In genomic region chr15:65644282-65644681, GRCh38 we compare ENCODE assay signal across 21 cellular contexts. TPM values are rescaled to one million over a fixed set of nuclear protein-coding genes. Genes with fewer than 3 reads are reported as not detected.
DNase-seq lines count a peak whose midpoint lies in the region; ATAC-seq, FAIRE-seq and TF ChIP-seq lines count a peak whose summit lies in the region.
"Had no signal": no experiment of that assay in that cellular context is flagged by ENCODE, and none has a peak within 500 bp of the region (broad histone marks: within the 10 kb centered on the region; RNA-seq: fewer than 3 reads in every experiment).

No MANE protein-coding gene starts in this region.

- no peak for TF ChIP-seq RAD21 in GM12878 (IDR thresholded peaks at IDR 0.05; ENCODE audit: insufficient read depth, low read depth, low read length)

- H3K4me3 ChIP-seq in GM12878 = no peak overlapping the region
- H3K4me3 ChIP-seq: A549 had no signal

- BruUV-seq in GM12878 (replicated peaks; lab: Mats Ljungman, UMichigan) = no TSS peak

- peaks cover 5% of the 10 kb centered on the region for H3K36me3 Mint-ChIP-seq in activated T-cell treated with anti-CD3 and anti-CD28 coated beads, Interleukin-2, amount 50 U/mL, for 24 hours (ENCODE audit: low read depth)
- H3K36me3 Mint-ChIP-seq in nephron progenitor cell (ENCODE audit: low read depth) = no peaks in the 10 kb centered on the region

- POLR2A ChIA-PET in GM12878 (lab: Charles Lee) = interaction anchor here (0.8 kb wide), 1 partner anchor 65 kb away, joined by 3 read pairs; no protein-coding TSS in a partner anchor

- no peaks in the 10 kb centered on the region for H3K9me3 ChIP-seq in GM12878 (replicated peaks; ENCODE audit: control insufficient read depth, insufficient read depth, low read length)
- H3K9me3 ChIP-seq: A549, Caco-2 had no signal

- no peak for DNase-seq in activated T-cell treated with anti-CD3 and anti-CD28 coated beads, Interleukin-2, amount 50 U/mL, for 24 hours
- DNase-seq in activated T-cell treated with anti-CD3 and anti-CD28 coated beads, Interleukin-2, amount 50 U/mL, for 1 hour = no peak
- DNase-seq in GM12878 (ENCODE audit: low read depth, low spot score) (no peak), nephron progenitor cell (no peak), T-helper 2 cell (no peak)
- DNase-seq in stimulated activated naive CD8-positive, alpha-beta T cell treated with anti-CD3 and anti-CD28 coated beads, Interleukin-15, amount 100 ng/mL, for 72 hours = no peak
- DNase-seq: AML-193; Caco-2; CD4-positive, alpha-beta T cell; DMS153; DMS79; GDM1; H9; KBM-7 had no signal

- no peak overlapping the region for H2AFZ ChIP-seq in GM12878 (ENCODE audit: control insufficient read depth, low read depth, low read length)

- no peaks in the 10 kb centered on the region for H3K79me2 ChIP-seq in GM12878 (ENCODE audit: control insufficient read depth, insufficient read depth, low read length)

- H3K4me3 Mint-ChIP-seq in activated T-cell treated with anti-CD3 and anti-CD28 coated beads, Interleukin-2, amount 50 U/mL, for 24 hours = no peak overlapping the region
- H3K4me3 Mint-ChIP-seq in nephron progenitor cell = no peak overlapping the region
- no peak overlapping the region for H3K4me3 Mint-ChIP-seq in stimulated activated naive CD8-positive, alpha-beta T cell treated with anti-CD3 and anti-CD28 coated beads, Interleukin-15, amount 100 ng/mL, for 72 hours
- H3K4me3 Mint-ChIP-seq: CD4-positive, alpha-beta T cell; H9 had no signal

- TF ChIP-seq EP300 in GM12878 (IDR thresholded peaks at IDR 0.05; ENCODE audit: borderline replicate concordance in 1 of 2, control insufficient read depth in 1 of 2, low read depth in 2 of 2, low read length in 2 of 2) = no peak

- CTCF ChIA-PET in GM12878 (lab: Yijun Ruan, JAX) = interaction anchor here (0.9 to 15.8 kb wide), 4 partner anchors 19 to 192 kb away, joined by 3 to 192 read pairs (median 6); no protein-coding TSS in a partner anchor

- no peaks in the 10 kb centered on the region for H3K27me3 ChIP-seq in GM12878 (replicated peaks in 1 of 2; ENCODE audit: control insufficient read depth in 2 of 2, insufficient read depth in 2 of 2, low read length in 1 of 2)

- no peak overlapping the region for H3K9ac ChIP-seq in GM12878 (ENCODE audit: control insufficient read depth, insufficient read depth, low read length)

- H3K27me3 Mint-ChIP-seq in activated T-cell treated with anti-CD3 and anti-CD28 coated beads, Interleukin-2, amount 50 U/mL, for 24 hours = no peaks in the 10 kb centered on the region
- peaks cover 4% of the 10 kb centered on the region for H3K27me3 Mint-ChIP-seq in nephron progenitor cell (ENCODE audit: low read depth, poor library complexity)
- no peaks in the 10 kb centered on the region for H3K27me3 Mint-ChIP-seq in stimulated activated naive CD8-positive, alpha-beta T cell treated with anti-CD3 and anti-CD28 coated beads, Interleukin-15, amount 100 ng/mL, for 72 hours
- H3K27me3 Mint-ChIP-seq: CD4-positive, alpha-beta T cell had no signal

- in situ Hi-C loops in GM12878 (cut with MboI) = no loop called here

- TF ChIP-seq CTCF in GM12878 (IDR thresholded peaks at IDR 0.05 in 2 of 3, conservative IDR thresholded peaks at IDR 0.05 in 1 of 3; ENCODE audit: control insufficient read depth in 2 of 3, extremely low read depth in 1 of 3, insufficient read depth in 1 of 3, low read depth in 3 of 3, low read length in 3 of 3) (no peak), nephron progenitor cell (IDR thresholded peaks at IDR 0.05) (no peak)

- H3K36me3 ChIP-seq in GM12878 (ENCODE audit: control insufficient read depth in 2 of 2, insufficient read depth in 2 of 2, low read length in 1 of 2) = no peaks in the 10 kb centered on the region; a peak in 2 of 4 replicates

- H3K4me1 ChIP-seq in GM12878 (ENCODE audit: control insufficient read depth, insufficient read depth, low read length) = no peaks in the 10 kb centered on the region
- H3K4me1 ChIP-seq: A549, Caco-2 had no signal

- H3K4me1 Mint-ChIP-seq in activated T-cell treated with anti-CD3 and anti-CD28 coated beads, Interleukin-2, amount 50 U/mL, for 24 hours (ENCODE audit: low read depth) = no peaks in the 10 kb centered on the region
- peaks cover 23% of the 10 kb centered on the region for H3K4me1 Mint-ChIP-seq in nephron progenitor cell
- peaks cover 1% of the 10 kb centered on the region for H3K4me1 Mint-ChIP-seq in stimulated activated naive CD8-positive, alpha-beta T cell treated with anti-CD3 and anti-CD28 coated beads, Interleukin-15, amount 100 ng/mL, for 72 hours

- WGBS in GM12878 (ENCODE audit: insufficient coverage, insufficient replicate concordance, low lambda C conversion rate, missing lambda C conversion rate) = 88% methylated on average over 4 of the region's 4 CpGs

- RAD21 ChIA-PET in GM12878 (lab: Charles Lee; ENCODE audit: unreplicated experiment) = no interaction called here

- H3K4me2 ChIP-seq in GM12878 (ENCODE audit: control insufficient read depth, insufficient read depth) = no peak overlapping the region
- H3K4me2 ChIP-seq: A549 had no signal

- no peaks in the 10 kb centered on the region for H4K20me1 ChIP-seq in GM12878 (ENCODE audit: control insufficient read depth, insufficient read depth)

- SMC1A ChIA-PET in GM12878 (lab: Charles Lee; ENCODE audit: uncharacterized antibody, unreplicated experiment) = interaction anchor here (2.2 to 2.8 kb wide), 2 partner anchors 188 to 192 kb away, joined by 8 to 15 read pairs; no protein-coding TSS in a partner anchor

- intact Hi-C loops in GM12878 (cut with micrococcal nuclease; ENCODE audit: unreplicated experiment) = no loop called here

- peak; percentile 31 for TF ChIP-seq POLR2A in GM12878 (IDR thresholded peaks at IDR 0.05; ENCODE audit: low read depth, low read length)

- H3K27ac Mint-ChIP-seq in activated T-cell treated with anti-CD3 and anti-CD28 coated beads, Interleukin-2, amount 50 U/mL, for 24 hours = peak overlapping the region; percentile 29
- peak overlapping the region; percentile 79 for H3K27ac Mint-ChIP-seq in nephron progenitor cell
- peak overlapping the region in 1 of 2 donors; percentile 81 for H3K27ac Mint-ChIP-seq in stimulated activated naive CD8-positive, alpha-beta T cell treated with anti-CD3 and anti-CD28 coated beads, Interleukin-15, amount 100 ng/mL, for 72 hours
- H3K27ac Mint-ChIP-seq: CD4-positive, alpha-beta T cell had no signal

- H3K9me3 Mint-ChIP-seq in activated T-cell treated with anti-CD3 and anti-CD28 coated beads, Interleukin-2, amount 50 U/mL, for 24 hours = no peaks in the 10 kb centered on the region
- no peaks in the 10 kb centered on the region for H3K9me3 Mint-ChIP-seq in nephron progenitor cell
- H3K9me3 Mint-ChIP-seq in stimulated activated naive CD8-positive, alpha-beta T cell treated with anti-CD3 and anti-CD28 coated beads, Interleukin-15, amount 100 ng/mL, for 72 hours = no peaks in the 10 kb centered on the region
- H3K9me3 Mint-ChIP-seq: CD4-positive, alpha-beta T cell; H9 had no signal

- no peak for FAIRE-seq in GM12878 (lab: Jason Lieb, UNC)
- FAIRE-seq: A549, H1 had no signal

- no peak overlapping the region for H3K27ac ChIP-seq in GM12878 (ENCODE audit: control insufficient read depth, insufficient read depth)
- H3K27ac ChIP-seq: 22Rv1, A549, C4-2B, HL-60 had no signal

- ATAC-seq in GM12878 (no peak), GM21515 (IDR thresholded peaks at IDR 0.05; ENCODE audit: unreplicated experiment) (no peak), GM18909 (IDR thresholded peaks at IDR 0.05; ENCODE audit: poor library complexity, unreplicated experiment) (no peak)
- ATAC-seq in stimulated activated naive CD8-positive, alpha-beta T cell treated with anti-CD3 and anti-CD28 coated beads, Interleukin-15, amount 100 ng/mL, for 72 hours = peak; percentile 33
- ATAC-seq: A549 had no signal

TF ChIP-seq in GM12878, 131 proteins besides CTCF, POLR2A, EP300 and RAD21:
- TF ChIP-seq POLR2AphosphoS5 (IDR thresholded peaks at IDR 0.05; ENCODE audit: low read length) (peak; percentile 39; the same call in 1 of the 2 replicates), TARDBP (IDR thresholded peaks at IDR 0.05; ENCODE audit: borderline replicate concordance) (no peak)

RNA-seq across cellular contexts. Expression of gene SLC24A1, which starts 22.5 kb away (rescaled TPM):
- total RNA-seq in GM12878 (2013; cell fraction: nucleolus; rRNA removed) = 19.8 and 23.8 TPM in 2 replicates
- total RNA-seq in GM12878 (2014; rRNA removed) = 2.9 and 3.3 TPM in 2 replicates
- total RNA-seq in GM12878 (2014; rRNA removed; fragmentation: Illumina TruSeq; extraction: Trizol) = 2.8 and 3.3 TPM in 2 replicates
- 4.5 and 5.8 TPM in 2 replicates for total RNA-seq in GM12878 (2021)
- 4.9 TPM for polyA plus RNA-seq in GM12878 (2011; ENCODE audit: low read depth)
- 3.9 and 4.4 TPM in 2 replicates for polyA plus RNA-seq in GM12878 (2011; rRNA removed)
- 3.2 and 4.5 TPM in 2 replicates for polyA plus RNA-seq in GM12878 (2011; cell fraction: cytosol; rRNA removed)
- 3.9 and 5.7 TPM in 2 replicates for polyA plus RNA-seq in GM12878 (2011; cell fraction: nucleus; rRNA removed)
- 7.3 and 7.7 TPM in 2 replicates for polyA plus RNA-seq in GM12878 (2012)
- polyA plus RNA-seq in GM12878 (2014; fragmentation: Illumina TruSeq; extraction: Trizol) = 4.3 and 4.9 TPM in 2 replicates
- polyA plus RNA-seq in GM12878 (2014; fragmentation: Nextera tagmentation; extraction: Ambion mirVana) = 1 to 10 TPM; 1.4 to 2.3 TPM
- polyA plus RNA-seq in GM12878 (2014; rRNA removed) = 2.8 and 4.7 TPM in 2 replicates
- polyA plus RNA-seq in GM12878 (2016; fragmentation: Nextera tagmentation; extraction: Ambion mirVana) = 1 to 10 TPM; 1.7 to 3.2 TPM
- polyA minus RNA-seq in GM12878 (2011; rRNA and poly(A)+ RNA removed) = 5.7 and 6.4 TPM in 2 replicates
- 1.5 and 1.8 TPM in 2 replicates for polyA minus RNA-seq in GM12878 (2011; cell fraction: cytosol; rRNA and poly(A)+ RNA removed)
- polyA minus RNA-seq in GM12878 (2011; cell fraction: nucleus; rRNA and poly(A)+ RNA removed) = 5.2 and 8.6 TPM in 2 replicates

RNA-seq across cellular contexts. Expression of gene INTS14, which starts 33.4 kb away (rescaled TPM):
- total RNA-seq in GM12878 (2013; cell fraction: nucleolus; rRNA removed) = 108 and 123 TPM in 2 replicates
- total RNA-seq in GM12878 (2014; rRNA removed) (36.8 and 39.3 TPM in 2 replicates), GM12878 (2014; rRNA removed; fragmentation: Illumina TruSeq; extraction: Trizol) (39.4 and 40.4 TPM in 2 replicates), GM12878 (2021) (40.7 and 42.0 TPM in 2 replicates)
- 26.2 TPM for polyA plus RNA-seq in GM12878 (2011; ENCODE audit: low read depth)
- polyA plus RNA-seq in GM12878 (2011; rRNA removed) (76.9 and 93.4 TPM in 2 replicates), GM12878 (2014; fragmentation: Illumina TruSeq; extraction: Trizol) (53.7 and 68.1 TPM in 2 replicates), GM12878 (2014; fragmentation: Nextera tagmentation; extraction: Ambion mirVana) (10 to 100 TPM; 39.4 to 41.9 TPM), GM12878 (2014; rRNA removed) (47.5 and 53.4 TPM in 2 replicates), GM12878 (2016; fragmentation: Nextera tagmentation; extraction: Ambion mirVana) (10 to 100 TPM; 69.3 to 74.4 TPM)
- polyA plus RNA-seq in GM12878 (2011; cell fraction: cytosol; rRNA removed) = 55.4 and 58.2 TPM in 2 replicates
- 48.6 and 54.8 TPM in 2 replicates for polyA plus RNA-seq in GM12878 (2011; cell fraction: nucleus; rRNA removed)
- 24.6 and 28.8 TPM in 2 replicates for polyA plus RNA-seq in GM12878 (2012)
- polyA minus RNA-seq in GM12878 (2011; rRNA and poly(A)+ RNA removed) = 57.6 and 79.1 TPM in 2 replicates
- 19.1 and 27.4 TPM in 2 replicates for polyA minus RNA-seq in GM12878 (2011; cell fraction: cytosol; rRNA and poly(A)+ RNA removed)
- polyA minus RNA-seq in GM12878 (2011; cell fraction: nucleus; rRNA and poly(A)+ RNA removed) = 35.9 and 74.2 TPM in 2 replicates
